ENCODE assay signal across 33 cellular contexts in the genomic region with DNA sequence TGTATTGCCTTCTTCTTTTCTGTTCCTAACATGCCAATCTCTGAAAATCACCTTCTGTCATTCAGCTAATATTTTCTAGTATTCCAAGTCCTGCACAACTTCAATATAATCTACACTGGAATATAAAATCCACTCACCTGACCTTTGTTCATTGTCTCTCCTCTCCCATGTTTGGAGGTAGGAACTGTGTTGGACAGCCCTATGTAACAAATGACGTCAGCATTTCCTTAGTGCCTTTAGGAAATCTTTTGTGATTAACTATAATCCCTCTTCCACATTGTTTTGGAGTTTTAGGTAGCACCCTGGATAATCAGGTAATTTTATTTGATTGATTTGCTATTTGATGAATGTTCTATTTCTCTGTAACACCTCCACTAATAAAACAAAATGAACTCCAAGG.
A peak's percentile ranks its signal among the peaks of the same experiment; 100 is the strongest.
DNase-seq lines count a peak whose midpoint lies in the region; ATAC-seq, FAIRE-seq and TF ChIP-seq lines count a peak whose summit lies in the region.
"Had no signal": no experiment of that assay in that cellular context is flagged by ENCODE, and none has a peak within 500 bp of the region (broad histone marks: within the 10 kb centered on the region; RNA-seq: fewer than 3 reads in every experiment).

No MANE protein-coding gene starts in this region.

- H3K9me3 ChIP-seq in HepG2 (ENCODE audit: low read length) (no peaks in the 10 kb centered on the region), right lobe of liver (no peaks in the 10 kb centered on the region), astrocyte (ENCODE audit: insufficient read depth, low read depth, low read length) (no peaks in the 10 kb centered on the region)
- H3K9me3 ChIP-seq: A549; BE2C; BLaER1; BLaER1 treated with 17β-estradiol and CSF1 and Interleukin-3, amounts not matched to agents 10 nM and 100 nM; Caco-2 had no signal

- H3K9me3 Mint-ChIP-seq in astrocyte (ENCODE audit: unreplicated experiment) = no peaks in the 10 kb centered on the region
- H3K9me3 Mint-ChIP-seq: CD4-positive, alpha-beta memory T cell; CD4-positive, alpha-beta T cell; CD8-positive, alpha-beta memory T cell; CD8-positive, alpha-beta T cell had no signal

- H3K4me1 ChIP-seq in HepG2 (ENCODE audit: insufficient read depth, low read length) (no peaks in the 10 kb centered on the region), right lobe of liver (no peaks in the 10 kb centered on the region), astrocyte (ENCODE audit: insufficient read depth, low read length) (no peaks in the 10 kb centered on the region)
- H3K4me1 ChIP-seq: A549; BE2C; BLaER1; BLaER1 treated with 17β-estradiol and CSF1 and Interleukin-3, amounts not matched to agents 10 nM and 100 nM; Caco-2 had no signal

- CTCF ChIA-PET in HepG2 (lab: Yijun Ruan, JAX; ENCODE audit: low intra/inter-chr PET ratio, low total read pairs) = no interaction called here

- no peak for TF ChIP-seq CTCF in HepG2 (CRISPR knock-in tag; IDR thresholded peaks at IDR 0.05)
- no peak for TF ChIP-seq CTCF in right lobe of liver (IDR thresholded peaks at IDR 0.05)
- no peak for TF ChIP-seq CTCF in astrocyte (IDR thresholded peaks at IDR 0.05; ENCODE audit: insufficient read depth, low read depth, low read length)

- no peak for DNase-seq in HepG2 (ENCODE audit: low spot score)
- DNase-seq in right lobe of liver = no peak
- no peak for DNase-seq in astrocyte (ENCODE audit: low read depth)
- DNase-seq in GF-D8 (lab: John Stamatoyannopoulos, UW) = no peak
- DNase-seq: 8988T; ACHN; AML-193; BE2C; C1 segment of cervical spinal cord; Caco-2; Calu3; CD4-positive, alpha-beta memory T cell; CD4-positive, alpha-beta T cell; CD4-positive, CD25-positive, alpha-beta regulatory T cell; CD8-positive, alpha-beta memory T cell; CD8-positive, alpha-beta T cell; COR-L47; DMS 273 treated with DMSO at 0.1 percent for 48 hours; DMS153; DMS53; DMS79; DMS79 treated with DMSO at 0.1 percent for 48 hours; DND-41; EL had no signal

- ATAC-seq in HepG2 (no peak), right lobe of liver (no peak)
- ATAC-seq: A549; CD8-positive, alpha-beta T cell had no signal

- no TSS peak for BruUV-seq in HepG2 (replicated peaks; lab: Mats Ljungman, UMichigan)

- in situ Hi-C loops in HepG2 (cut with HindIII; ENCODE audit: extremely low pct_ligation_motif_present, low pct_unique_long_range_greater_than_20kb) = loop anchor here (25.0 kb wide), 2 partner anchors 566 to 1359 kb away; no protein-coding TSS in a partner anchor

- no peak overlapping the region for H3K9ac ChIP-seq in HepG2 (ENCODE audit: insufficient read depth, low read depth, low read length)
- H3K9ac ChIP-seq in astrocyte (ENCODE audit: low read length) = no peak overlapping the region
- H3K9ac ChIP-seq: BLaER1; BLaER1 treated with 17β-estradiol and CSF1 and Interleukin-3, amounts not matched to agents 10 nM and 100 nM had no signal

- H2AFZ ChIP-seq in HepG2 (ENCODE audit: low read length) = no peak overlapping the region
- H2AFZ ChIP-seq in astrocyte (ENCODE audit: low read depth, low read length) = no peak overlapping the region

- no peaks in the 10 kb centered on the region for H3K79me2 ChIP-seq in HepG2 (ENCODE audit: insufficient read depth, low read length)
- H3K79me2 ChIP-seq in astrocyte (ENCODE audit: insufficient read depth, low read length) = no peaks in the 10 kb centered on the region

- H3K36me3 Mint-ChIP-seq in astrocyte (ENCODE audit: low read depth, unreplicated experiment) = no peaks in the 10 kb centered on the region
- H3K36me3 Mint-ChIP-seq: CD14-positive monocyte; CD4-positive, alpha-beta memory T cell; CD4-positive, CD25-positive, alpha-beta regulatory T cell; CD8-positive, alpha-beta memory T cell; CD8-positive, alpha-beta T cell had no signal

- no peak overlapping the region for H3K4me3 Mint-ChIP-seq in astrocyte (ENCODE audit: unreplicated experiment)
- H3K4me3 Mint-ChIP-seq: B cell; CD14-positive monocyte; CD4-positive, alpha-beta memory T cell; CD4-positive, alpha-beta T cell; CD4-positive, CD25-positive, alpha-beta regulatory T cell; CD8-positive, alpha-beta memory T cell; CD8-positive, alpha-beta T cell had no signal

- H3K4me2 ChIP-seq in HepG2 (ENCODE audit: low read depth, low read length) (no peak overlapping the region), astrocyte (ENCODE audit: low read length) (no peak overlapping the region)
- H3K4me2 ChIP-seq: A549; BLaER1; BLaER1 treated with 17β-estradiol and CSF1 and Interleukin-3, amounts not matched to agents 10 nM and 100 nM had no signal

- TF ChIP-seq RAD21 in HepG2 (CRISPR knock-in tag; IDR thresholded peaks at IDR 0.05) = no peak

- intact Hi-C loops in HepG2 (cut with micrococcal nuclease; ENCODE audit: unreplicated experiment) = no loop called here
- intact Hi-C loops in right lobe of liver (cut with DNase I) = no loop called here

- POLR2A ChIA-PET in HepG2 (lab: Yijun Ruan, JAX) = no interaction called here

- H3K27me3 Mint-ChIP-seq in astrocyte (ENCODE audit: low read depth, unreplicated experiment) = no peaks in the 10 kb centered on the region
- H3K27me3 Mint-ChIP-seq: B cell; CD4-positive, alpha-beta memory T cell; CD4-positive, alpha-beta T cell; CD4-positive, CD25-positive, alpha-beta regulatory T cell; CD8-positive, alpha-beta memory T cell had no signal

- FAIRE-seq in HepG2 (lab: Jason Lieb, UNC) (no peak), astrocyte (lab: Jason Lieb, UNC) (peak; percentile 88)
- FAIRE-seq: A204.1, D721Med had no signal

- TF ChIP-seq POLR2A in HepG2 (IDR thresholded peaks at IDR 0.05; ENCODE audit: insufficient read depth in 1 of 2, low read depth in 2 of 2, low read length in 2 of 2) (no peak), right lobe of liver (IDR thresholded peaks at IDR 0.05) (no peak)

- TF ChIP-seq EP300 in HepG2 (IDR thresholded peaks at IDR 0.05; ENCODE audit: low read depth in 2 of 2, low read length in 2 of 2) (no peak), HepG2 (CRISPR knock-in tag; IDR thresholded peaks at IDR 0.05; ENCODE audit: borderline replicate concordance) (no peak)

- H3K4me3 ChIP-seq in HepG2 (replicated peaks in 1 of 3; ENCODE audit: insufficient read depth in 1 of 3, low read depth in 2 of 3, low read length in 3 of 3) = no peak overlapping the region
- H3K4me3 ChIP-seq in right lobe of liver = no peak overlapping the region
- no peak overlapping the region for H3K4me3 ChIP-seq in astrocyte (ENCODE audit: insufficient read depth, low read depth, low read length)
- H3K4me3 ChIP-seq: A549; BLaER1; BLaER1 treated with 17β-estradiol and CSF1 and Interleukin-3, amounts not matched to agents 10 nM and 100 nM had no signal

- H4K20me1 ChIP-seq in HepG2 (ENCODE audit: insufficient read depth, low read length) (no peaks in the 10 kb centered on the region), astrocyte (ENCODE audit: insufficient read depth, low read length) (no peaks in the 10 kb centered on the region)
- H4K20me1 ChIP-seq: BLaER1; BLaER1 treated with 17β-estradiol and CSF1 and Interleukin-3, amounts not matched to agents 10 nM and 100 nM had no signal

- 10% methylated on average over 1 of the region's 1 CpG for WGBS in HepG2 (ENCODE audit: low lambda C conversion rate)
- WGBS in right lobe of liver (ENCODE audit: insufficient coverage, low coverage, low lambda C conversion rate, missing lambda C conversion rate) = 40% methylated on average over 1 of the region's 1 CpG

- no peak overlapping the region for H3K27ac Mint-ChIP-seq in astrocyte (ENCODE audit: unreplicated experiment)
- H3K27ac Mint-ChIP-seq: B cell; CD14-positive monocyte; CD4-positive, alpha-beta memory T cell; CD4-positive, alpha-beta T cell; CD4-positive, CD25-positive, alpha-beta regulatory T cell; CD8-positive, alpha-beta memory T cell; CD8-positive, alpha-beta T cell had no signal

- H3K4me1 Mint-ChIP-seq in astrocyte (ENCODE audit: low read depth, unreplicated experiment) = no peaks in the 10 kb centered on the region
- H3K4me1 Mint-ChIP-seq: B cell; CD14-positive monocyte; CD4-positive, alpha-beta memory T cell; CD4-positive, CD25-positive, alpha-beta regulatory T cell; CD8-positive, alpha-beta memory T cell had no signal

- no peaks in the 10 kb centered on the region for H3K36me3 ChIP-seq in HepG2 (replicated peaks in 1 of 2; ENCODE audit: control insufficient read depth in 1 of 2, insufficient read depth in 2 of 2, low read length in 2 of 2)
- H3K36me3 ChIP-seq in right lobe of liver = no peaks in the 10 kb centered on the region
- H3K36me3 ChIP-seq in astrocyte (ENCODE audit: insufficient read depth, low read length) = no peaks in the 10 kb centered on the region
- H3K36me3 ChIP-seq: BE2C; BLaER1; BLaER1 treated with 17β-estradiol and CSF1 and Interleukin-3, amounts not matched to agents 10 nM and 100 nM had no signal

- H3K27ac ChIP-seq in HepG2 (ENCODE audit: extremely low read length, insufficient read depth, low read length) (no peak overlapping the region), right lobe of liver (no peak overlapping the region), astrocyte (ENCODE audit: low read depth, low read length) (no peak overlapping the region)
- H3K27ac ChIP-seq: 22Rv1; A549; BLaER1; BLaER1 treated with 17β-estradiol and CSF1 and Interleukin-3, amounts not matched to agents 10 nM and 100 nM; C4-2B had no signal

- H3K27me3 ChIP-seq in HepG2 (ENCODE audit: control insufficient read depth in 1 of 2, insufficient read depth in 2 of 2, low read length in 2 of 2) (no peaks in the 10 kb centered on the region), right lobe of liver (no peaks in the 10 kb centered on the region), astrocyte (ENCODE audit: insufficient read depth, low read length) (no peaks in the 10 kb centered on the region)
- H3K27me3 ChIP-seq: BE2C; BLaER1; BLaER1 treated with 17β-estradiol and CSF1 and Interleukin-3, amounts not matched to agents 10 nM and 100 nM had no signal

TF ChIP-seq in HepG2, 621 proteins besides CTCF, POLR2A, EP300 and RAD21:
- peak; percentile 79 for TF ChIP-seq ATF7 (IDR thresholded peaks at IDR 0.05)
- TF ChIP-seq ATF7 (CRISPR knock-in tag; IDR thresholded peaks at IDR 0.05) = no peak
- no peak for TF ChIP-seq ARNTL (CRISPR knock-in tag; IDR thresholded peaks at IDR 0.05)
- peak; percentile 66 for TF ChIP-seq CREB1 (IDR thresholded peaks at IDR 0.05)
- no peak for TF ChIP-seq CREB1 (CRISPR knock-in tag; IDR thresholded peaks at IDR 0.05)
- no peak for TF ChIP-seq ZSCAN29 (CRISPR knock-in tag; conservative IDR thresholded peaks at IDR 0.05)
